In genomic region chr4:25635501-25635900, GRCh38 we compare ENCODE assay signal across 19 cellular contexts. TPM values are rescaled to one million over a fixed set of nuclear protein-coding genes. Genes with fewer than 3 reads are reported as not detected.
A peak's percentile ranks its signal among the peaks of the same experiment; 100 is the strongest.
DNase-seq lines count a peak whose midpoint lies in the region; ATAC-seq and TF ChIP-seq lines count a peak whose summit lies in the region.
"Had no signal": no experiment of that assay in that cellular context is flagged by ENCODE, and none has a peak within 500 bp of the region (broad histone marks: within the 10 kb centered on the region; RNA-seq: fewer than 3 reads in every experiment).

No MANE protein-coding gene starts in this region.

- H3K4me1 ChIP-seq in smooth muscle cell (ENCODE audit: low read depth) = no peaks in the 10 kb centered on the region
- H3K4me1 ChIP-seq: Caco-2 had no signal

- no peak overlapping the region for H3K4me2 ChIP-seq in smooth muscle cell

- DNase-seq in NCI-H748 (lab: John Stamatoyannopoulos, UW; ENCODE audit: unreplicated experiment) (peak; percentile 4), NCI-H748 treated with DMSO at 0.1 percent for 48 hours (lab: John Stamatoyannopoulos, UW) (no peak), NCI-H510A (lab: John Stamatoyannopoulos, UW) (peak; percentile 1), epithelial cell of esophagus (ENCODE audit: low read depth) (peak; percentile 83), smooth muscle cell (lab: John Stamatoyannopoulos, UW; ENCODE audit: unreplicated experiment) (no peak)
- DNase-seq: Caco-2, DMS79, HFFc6, NCI-H1092, NCI-H226, NCI-H82 had no signal

- no peaks in the 10 kb centered on the region for H3K9me3 ChIP-seq in smooth muscle cell (replicated peaks; ENCODE audit: low read depth)
- H3K9me3 ChIP-seq: Caco-2, SJSA1 had no signal

- H3K27ac ChIP-seq in smooth muscle cell (ENCODE audit: low read depth) = no peak overlapping the region
- H3K27ac ChIP-seq: SJSA1 had no signal

- no peaks in the 10 kb centered on the region for H3K79me2 ChIP-seq in smooth muscle cell (ENCODE audit: low read depth)

- H2AFZ ChIP-seq in smooth muscle cell (ENCODE audit: low read depth) = no peak overlapping the region

- 69% methylated on average over 4 of the region's 4 CpGs for WGBS in smooth muscle cell (ENCODE audit: low lambda C conversion rate)

- no peaks in the 10 kb centered on the region for H3K27me3 ChIP-seq in smooth muscle cell (ENCODE audit: low read depth)
- H3K27me3 ChIP-seq: SJSA1 had no signal

- no peaks in the 10 kb centered on the region for H4K20me1 ChIP-seq in smooth muscle cell (ENCODE audit: low read depth)

- no peak overlapping the region for H3K9ac ChIP-seq in smooth muscle cell (ENCODE audit: low read depth)

- no peaks in the 10 kb centered on the region for H3F3A ChIP-seq in smooth muscle cell (ENCODE audit: low read depth)

- TF ChIP-seq CTCF in epithelial cell of esophagus (IDR thresholded peaks at IDR 0.05; ENCODE audit: insufficient read depth, low read depth, low read length, missing control alignments) (no peak), smooth muscle cell (IDR thresholded peaks at IDR 0.05; ENCODE audit: borderline replicate concordance, insufficient read depth, poor library complexity, severe bottlenecking) (no peak)

- no peaks in the 10 kb centered on the region for H3K36me3 ChIP-seq in smooth muscle cell (ENCODE audit: low read depth)
- H3K36me3 ChIP-seq: SJSA1 had no signal

- no peak overlapping the region for H3K4me3 ChIP-seq in epithelial cell of esophagus (ENCODE audit: low read length)
- H3K4me3 ChIP-seq in smooth muscle cell = no peak overlapping the region
- H3K4me3 ChIP-seq: GM12878, SJSA1 had no signal

- no peak for ATAC-seq in GM21737 (IDR thresholded peaks at IDR 0.05; ENCODE audit: unreplicated experiment)
- ATAC-seq in SK-N-SH treated with all-trans-retinoic acid at 6 μM for 48 hours = no peak
- ATAC-seq in GM21367 (IDR thresholded peaks at IDR 0.05; ENCODE audit: unreplicated experiment) = no peak
- ATAC-seq: GM12878 had no signal

TF ChIP-seq in SK-N-SH treated with all-trans-retinoic acid at 6 μM for 48 hours, 23 proteins besides CTCF, POLR2A, EP300 and RAD21:
- TF ChIP-seq CSRNP3 (CRISPR knock-in tag; IDR thresholded peaks at IDR 0.05) (no peak), PATZ1 (CRISPR knock-in tag; IDR thresholded peaks at IDR 0.05; ENCODE audit: borderline replicate concordance) (no peak), ZC3H10 (CRISPR knock-in tag; IDR thresholded peaks at IDR 0.05) (no peak), OSR1 (CRISPR knock-in tag; IDR thresholded peaks at IDR 0.05) (no peak)

RNA-seq across cellular contexts. Expression of gene SLC34A2, which starts 20.1 kb away (rescaled TPM):
- 0.49 TPM in 1 of 2 replicates, not detected in the other for total RNA-seq in smooth muscle cell
- polyA plus RNA-seq in smooth muscle cell = 0.31 TPM in 1 of 2 replicates, not detected in the other
- total RNA-seq: A172, HFFc6, RPMI7951, SJSA1 had no signal
- polyA plus RNA-seq: CD14-positive monocyte had no signal

Comparison
In these comparisons a context has a peak if more than half of its experiments do, and no peak if none do; other contexts are left out.
1. DNase-seq: peak in NCI-H748 (single experiment), NCI-H510A (single experiment) and epithelial cell of esophagus (single experiment); none in NCI-H748 treated with DMSO at 0.1 percent for 48 hours (single experiment) and smooth muscle cell (single experiment).